Comparison of ENCODE assay signal across 31 cellular contexts in genomic region chr7:83693281-83693680, GRCh38. TPM values are rescaled to one million over a fixed set of nuclear protein-coding genes. Genes with fewer than 3 reads are reported as not detected.
"Had no signal": no experiment of that assay in that cellular context is flagged by ENCODE, and none has a peak within 500 bp of the region (broad histone marks: within the 10 kb centered on the region; RNA-seq: fewer than 3 reads in every experiment).

No MANE protein-coding gene starts in this region.

- FAIRE-seq: keratinocyte, pancreas, urothelium cell line had no signal

- H3K27ac ChIP-seq: left lung, lower lobe of right lung, pancreas, prostate gland, skin epidermis, suprapubic skin, thoracic aorta, tibial artery, upper lobe of right lung had no signal

- H3K4me3 Mint-ChIP-seq: naive thymus-derived CD8-positive, alpha-beta T cell; nephron; neural crest cell; stimulated activated effector memory CD8-positive, alpha-beta T cell treated with anti-CD3 and anti-CD28 coated beads, Interleukin-12 subunit alpha, Interleukin-12 subunit beta, amount 100 ng/mL, for 72 hours; stimulated activated naive CD8-positive, alpha-beta T cell treated with anti-CD3 and anti-CD28 coated beads, Interleukin-15, Interleukin-2, amounts not matched to agents 100 ng/mL and 50 ng/mL, for 24 hours had no signal

- H3K27me3 Mint-ChIP-seq: stimulated activated naive CD8-positive, alpha-beta T cell treated with anti-CD3 and anti-CD28 coated beads, Interleukin-15, Interleukin-2, amounts not matched to agents 100 ng/mL and 50 ng/mL, for 24 hours had no signal

- H3K9me3 ChIP-seq: left lung, lower lobe of right lung, pancreas, prostate gland, suprapubic skin, thoracic aorta, tibial artery, upper lobe of right lung had no signal

- H3K4me1 ChIP-seq: left lung, lower lobe of right lung, pancreas, prostate gland, suprapubic skin, tibial artery, upper lobe of right lung had no signal

- H3K9me3 Mint-ChIP-seq: stimulated activated naive CD8-positive, alpha-beta T cell treated with anti-CD3 and anti-CD28 coated beads, Interleukin-15, Interleukin-2, amounts not matched to agents 100 ng/mL and 50 ng/mL, for 24 hours had no signal

- ATAC-seq: left colon; left lung; lower lobe of right lung; naive thymus-derived CD8-positive, alpha-beta T cell; pancreas; right cardiac atrium; sciatic nerve; stimulated activated effector memory CD8-positive, alpha-beta T cell treated with anti-CD3 and anti-CD28 coated beads, Interleukin-12 subunit alpha, Interleukin-12 subunit beta, amount 100 ng/mL, for 72 hours; upper lobe of right lung had no signal

- DNase-seq: hypothalamus; left colon; left lung; lower lobe of right lung; mammary epithelial cell; mesenchymal stem cell; naive thymus-derived CD8-positive, alpha-beta T cell; nucleus accumbens; pancreas; posterior cingulate gyrus; retina; right cardiac atrium; stimulated activated CD4-positive, alpha-beta T cell treated with anti-CD3 and anti-CD28 coated beads, Interleukin-12 subunit alpha, Interleukin-12 subunit beta, amount 100 ng/mL, for 4 hours; stimulated activated CD4-positive, alpha-beta T cell treated with anti-CD3 and anti-CD28 coated beads, Interleukin-15, amount 100 ng/mL, for 24 hours; stimulated activated CD4-positive, alpha-beta T cell treated with anti-CD3 and anti-CD28 coated beads, Interleukin-2, amount 100 ng/mL, for 24 hours; stimulated activated CD4-positive, alpha-beta T cell treated with anti-CD3 and anti-CD28 coated beads, Interleukin-4, amount 100 ng/mL, for 1 hour; stimulated activated naive CD4-positive, alpha-beta T cell; tibial artery; trophoblast cell; upper lobe of right lung had no signal

- H3K27ac Mint-ChIP-seq: naive thymus-derived CD8-positive, alpha-beta T cell; nephron; stimulated activated effector memory CD8-positive, alpha-beta T cell treated with anti-CD3 and anti-CD28 coated beads, Interleukin-12 subunit alpha, Interleukin-12 subunit beta, amount 100 ng/mL, for 72 hours; stimulated activated naive CD8-positive, alpha-beta T cell treated with anti-CD3 and anti-CD28 coated beads, Interleukin-15, Interleukin-2, amounts not matched to agents 100 ng/mL and 50 ng/mL, for 24 hours had no signal

- H3K27me3 ChIP-seq: left lung, pancreas, suprapubic skin, tibial artery, upper lobe of right lung had no signal

- H3K36me3 ChIP-seq: left lung, lower lobe of right lung, pancreas, prostate gland, suprapubic skin, thoracic aorta, tibial artery, upper lobe of right lung had no signal

- H3K4me3 ChIP-seq: left lung, lower lobe of right lung, pancreas, prostate gland, skin epidermis, suprapubic skin, thoracic aorta, tibial artery, upper lobe of right lung had no signal

- H3K4me1 Mint-ChIP-seq: naive thymus-derived CD8-positive, alpha-beta T cell; nephron; stimulated activated effector memory CD8-positive, alpha-beta T cell treated with anti-CD3 and anti-CD28 coated beads, Interleukin-12 subunit alpha, Interleukin-12 subunit beta, amount 100 ng/mL, for 72 hours had no signal

- H3K36me3 Mint-ChIP-seq: naive thymus-derived CD8-positive, alpha-beta T cell; stimulated activated effector memory CD8-positive, alpha-beta T cell treated with anti-CD3 and anti-CD28 coated beads, Interleukin-12 subunit alpha, Interleukin-12 subunit beta, amount 100 ng/mL, for 72 hours had no signal

RNA-seq across cellular contexts. Expression of gene SEMA3E, which starts 44.3 kb away (rescaled TPM):
- total RNA-seq: naive thymus-derived CD8-positive, alpha-beta T cell had no signal
- polyA plus RNA-seq: naive thymus-derived CD8-positive, alpha-beta T cell had no signal
